In genomic region chr14:99245541-99246511, GRCh38 we compare ENCODE assay signal across 9 cellular contexts. TPM values are rescaled to one million over a fixed set of nuclear protein-coding genes. Genes with fewer than 3 reads are reported as not detected.
A peak's percentile ranks its signal among the peaks of the same experiment; 100 is the strongest.
DNase-seq lines count a peak whose midpoint lies in the region; ATAC-seq and TF ChIP-seq lines count a peak whose summit lies in the region.
"Had no signal": no experiment of that assay in that cellular context is flagged by ENCODE, and none has a peak within 500 bp of the region (broad histone marks: within the 10 kb centered on the region; RNA-seq: fewer than 3 reads in every experiment).

No MANE protein-coding gene starts in this region.

- peak overlapping the region; percentile 98 to 99 (median 99) for H3K27ac Mint-ChIP-seq in CD4-positive, alpha-beta memory T cell
- H3K27ac Mint-ChIP-seq in T-helper 17 cell, result peak overlapping the region; percentile 100

- H3K4me1 ChIP-seq in CD4-positive, alpha-beta memory T cell (ENCODE audit: insufficient read depth, low read length), result peaks cover 91% of the 10 kb centered on the region
- peaks cover 2% of the 10 kb centered on the region for H3K4me1 ChIP-seq in ovary (ENCODE audit: insufficient read depth)

- no peak for TF ChIP-seq CTCF in epithelial cell of proximal tubule (conservative IDR thresholded peaks at IDR 0.05; ENCODE audit: low read depth, low read length)
- no peak for TF ChIP-seq CTCF in ovary (IDR thresholded peaks at IDR 0.05)

- no peak for ATAC-seq in T-helper 17 cell
- no peak for ATAC-seq in GM18519 (IDR thresholded peaks at IDR 0.05; ENCODE audit: low FRiP score, unreplicated experiment)
- no peak for ATAC-seq in GM21737 (IDR thresholded peaks at IDR 0.05; ENCODE audit: unreplicated experiment)

- no peaks in the 10 kb centered on the region for H3K9me3 ChIP-seq in CD4-positive, alpha-beta memory T cell (ENCODE audit: control insufficient read depth in 1 of 2, low read length in 2 of 2)
- no peaks in the 10 kb centered on the region for H3K9me3 ChIP-seq in T-helper 17 cell (ENCODE audit: control insufficient read depth, low read length, poor library complexity, severe bottlenecking)
- H3K9me3 ChIP-seq in ovary, result no peaks in the 10 kb centered on the region

- H3K27ac ChIP-seq in CD4-positive, alpha-beta memory T cell (ENCODE audit: low read depth, low read length), result peak overlapping the region; percentile 98
- H3K27ac ChIP-seq in ovary, result no peak overlapping the region

- TF ChIP-seq POLR2A in ovary (IDR thresholded peaks at IDR 0.05), result no peak

- WGBS in ovary, 3 donors, result 6 to 17% (median 13%) methylated on average over 56 to 86 of the region's 86 CpGs

- CTCF ChIA-PET in CD4-positive, alpha-beta memory T cell (lab: Charles Lee; ENCODE audit: partially characterized antibody), result interaction anchor here (1.3 to 12.8 kb wide), 5 partner anchors 8 to 57 kb away, joined by 5 to 181 read pairs (median 15); no protein-coding TSS in a partner anchor

- peaks cover 0 to 19% (median 0%) of the 10 kb centered on the region in 8 donors for H3K9me3 Mint-ChIP-seq in CD4-positive, alpha-beta memory T cell

- no peaks in the 10 kb centered on the region for H3K27me3 ChIP-seq in CD4-positive, alpha-beta memory T cell (ENCODE audit: insufficient read depth, low read length)
- no peaks in the 10 kb centered on the region for H3K27me3 ChIP-seq in ovary

- H3K4me1 Mint-ChIP-seq in CD4-positive, alpha-beta memory T cell, result peaks cover 63 to 89% (median 78%) of the 10 kb centered on the region in 4 donors
- H3K4me1 Mint-ChIP-seq in T-helper 17 cell, result peaks cover 83% of the 10 kb centered on the region

- intact Hi-C loops in CD4-positive, alpha-beta memory T cell (cut with micrococcal nuclease), result loop anchor here (2.0 kb wide), 1 partner anchor 15 kb away; no protein-coding TSS in a partner anchor
- intact Hi-C loops in ovary (cut with DNase I) (no loop called here), head of caudate nucleus (cut with DNase I) (no loop called here)

- no peaks in the 10 kb centered on the region for H3K27me3 Mint-ChIP-seq in CD4-positive, alpha-beta memory T cell
- H3K27me3 Mint-ChIP-seq in T-helper 17 cell, result no peaks in the 10 kb centered on the region

- peak overlapping the region; percentile 86 to 99 (median 90) for H3K4me3 Mint-ChIP-seq in CD4-positive, alpha-beta memory T cell
- peak overlapping the region; percentile 96 for H3K4me3 Mint-ChIP-seq in T-helper 17 cell

- H3K36me3 ChIP-seq in CD4-positive, alpha-beta memory T cell (ENCODE audit: insufficient read depth, low read length), result peaks cover 16% of the 10 kb centered on the region
- no peaks in the 10 kb centered on the region for H3K36me3 ChIP-seq in ovary

- peak in 1 of 5 donors; percentile 35 for DNase-seq in CD4-positive, alpha-beta memory T cell
- DNase-seq in T-helper 17 cell, result no peak
- DNase-seq in epithelial cell of proximal tubule (ENCODE audit: low read depth), result no peak
- peak in 3 of 5 donors; percentile 40 to 56 (median 45) for DNase-seq in ovary
- DNase-seq in NCI-H187 (lab: John Stamatoyannopoulos, UW), result no peak
- no peak for DNase-seq in head of caudate nucleus
- DNase-seq: NK-92 treated with Interleukin-12 subunit alpha and Interleukin-12 subunit beta, amount 100 ng/mL, for 24 hours had no signal

- TF ChIP-seq EP300 in ovary (IDR thresholded peaks at IDR 0.05), result no peak

- H3K4me3 ChIP-seq in CD4-positive, alpha-beta memory T cell (ENCODE audit: low read length in 2 of 2), result peak overlapping the region; percentile 13 to 60
- peak overlapping the region; percentile 8 for H3K4me3 ChIP-seq in epithelial cell of proximal tubule (ENCODE audit: low read depth, low read length)
- H3K4me3 ChIP-seq in ovary, result no peak overlapping the region

- H3K36me3 Mint-ChIP-seq in CD4-positive, alpha-beta memory T cell, result peaks cover 37 to 76% of the 10 kb centered on the region in 2 donors
- H3K36me3 Mint-ChIP-seq in T-helper 17 cell (ENCODE audit: low read depth), result peaks cover 10% of the 10 kb centered on the region

- POLR2A ChIA-PET in CD4-positive, alpha-beta memory T cell (lab: Charles Lee; ENCODE audit: partially characterized antibody), result interaction anchor here (0.9 to 87.2 kb wide), 6 partner anchors 1 to 1537 kb away, joined by 3 to 6015 read pairs (median 6); partner anchors contain the start of gene BCL11B

RNA-seq across cellular contexts. Expression of gene BCL11B, which starts 26.2 kb away (rescaled TPM):
- 100 to 1,000 TPM; 163 to 165 TPM for total RNA-seq in CD4-positive, alpha-beta memory T cell
- 10 to 100 TPM in 1 of 2 donors, 1 to 10 TPM in 1; 2.6 to 11.6 TPM for polyA plus RNA-seq in CD4-positive, alpha-beta memory T cell
- total RNA-seq in T-helper 17 cell (100 to 1,000 TPM; 167 to 174 TPM), epithelial cell of proximal tubule (0.23 and 0.58 TPM in 2 replicates), ovary (under 1 TPM; 0.20 to 0.84 (median 0.46) TPM)
- polyA plus RNA-seq in ovary, result under 1 TPM; 0.08 to 0.33 TPM

Comparison
In these comparisons a context has a peak if more than half of its experiments do, and no peak if none do; other contexts are left out.
1. DNase-seq: peak in ovary (3 of 5); none in T-helper 17 cell (0 of 3), epithelial cell of proximal tubule (single experiment), NCI-H187 (0 of 2) and head of caudate nucleus (0 of 42).
2. RNA of gene BCL11B, which starts 26.2 kb away (total RNA-seq): 167 to 174 TPM in T-helper 17 cell and 163 to 165 TPM in CD4-positive, alpha-beta memory T cell; 0.20 to 0.84 TPM in ovary and 0.23 to 0.58 TPM in epithelial cell of proximal tubule; every median in the first group is over 10 times any median in the second.